Comparison of ENCODE assay signal across 1 cellular context in the genomic region with DNA sequence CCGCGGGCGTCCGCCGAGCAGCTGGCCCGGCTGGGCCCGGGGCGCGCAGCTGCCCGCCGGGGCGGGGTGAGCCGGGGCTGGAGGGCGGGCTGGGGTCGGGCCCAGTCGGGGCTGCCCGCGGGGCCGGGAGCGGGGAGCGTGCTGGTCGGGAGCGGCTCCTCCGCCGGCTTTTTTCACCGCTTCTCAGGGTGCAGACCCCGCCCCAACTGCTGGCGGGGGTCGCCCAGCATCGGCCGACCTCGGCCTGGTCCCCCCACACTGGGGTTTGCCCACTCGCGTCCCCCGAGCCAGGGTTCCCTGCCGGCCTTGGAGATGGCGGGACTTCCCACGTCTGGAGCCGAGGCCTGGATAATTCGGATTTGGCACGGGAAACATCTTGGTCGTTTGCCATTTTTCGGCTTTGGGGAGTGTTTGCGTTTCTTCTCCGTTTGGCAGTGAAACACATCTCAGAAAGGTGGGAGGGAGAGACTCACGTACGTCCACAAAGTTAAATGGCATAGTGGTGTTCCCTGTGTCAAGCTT.
TF ChIP-seq lines count a peak whose summit lies in the region.

No MANE protein-coding gene starts in this region.

TF ChIP-seq in liver, 16 proteins besides CTCF, POLR2A, EP300 and RAD21 (continued from another document):
- TF ChIP-seq, protein P1, sequence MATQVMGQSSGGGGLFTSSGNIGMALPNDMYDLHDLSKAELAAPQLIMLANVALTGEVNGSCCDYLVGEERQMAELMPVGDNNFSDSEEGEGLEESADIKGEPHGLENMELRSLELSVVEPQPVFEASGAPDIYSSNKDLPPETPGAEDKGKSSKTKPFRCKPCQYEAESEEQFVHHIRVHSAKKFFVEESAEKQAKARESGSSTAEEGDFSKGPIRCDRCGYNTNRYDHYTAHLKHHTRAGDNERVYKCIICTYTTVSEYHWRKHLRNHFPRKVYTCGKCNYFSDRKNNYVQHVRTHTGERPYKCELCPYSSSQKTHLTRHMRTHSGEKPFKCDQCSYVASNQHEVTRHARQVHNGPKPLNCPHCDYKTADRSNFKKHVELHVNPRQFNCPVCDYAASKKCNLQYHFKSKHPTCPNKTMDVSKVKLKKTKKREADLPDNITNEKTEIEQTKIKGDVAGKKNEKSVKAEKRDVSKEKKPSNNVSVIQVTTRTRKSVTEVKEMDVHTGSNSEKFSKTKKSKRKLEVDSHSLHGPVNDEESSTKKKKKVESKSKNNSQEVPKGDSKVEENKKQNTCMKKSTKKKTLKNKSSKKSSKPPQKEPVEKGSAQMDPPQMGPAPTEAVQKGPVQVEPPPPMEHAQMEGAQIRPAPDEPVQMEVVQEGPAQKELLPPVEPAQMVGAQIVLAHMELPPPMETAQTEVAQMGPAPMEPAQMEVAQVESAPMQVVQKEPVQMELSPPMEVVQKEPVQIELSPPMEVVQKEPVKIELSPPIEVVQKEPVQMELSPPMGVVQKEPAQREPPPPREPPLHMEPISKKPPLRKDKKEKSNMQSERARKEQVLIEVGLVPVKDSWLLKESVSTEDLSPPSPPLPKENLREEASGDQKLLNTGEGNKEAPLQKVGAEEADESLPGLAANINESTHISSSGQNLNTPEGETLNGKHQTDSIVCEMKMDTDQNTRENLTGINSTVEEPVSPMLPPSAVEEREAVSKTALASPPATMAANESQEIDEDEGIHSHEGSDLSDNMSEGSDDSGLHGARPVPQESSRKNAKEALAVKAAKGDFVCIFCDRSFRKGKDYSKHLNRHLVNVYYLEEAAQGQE (IDR thresholded peaks at IDR 0.05) = no peak
- TF ChIP-seq EGR1 (IDR thresholded peaks at IDR 0.05; ENCODE audit: low read depth in 2 of 2) = no peak
- TF ChIP-seq, protein P2, sequence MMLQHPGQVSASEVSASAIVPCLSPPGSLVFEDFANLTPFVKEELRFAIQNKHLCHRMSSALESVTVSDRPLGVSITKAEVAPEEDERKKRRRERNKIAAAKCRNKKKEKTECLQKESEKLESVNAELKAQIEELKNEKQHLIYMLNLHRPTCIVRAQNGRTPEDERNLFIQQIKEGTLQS (IDR thresholded peaks at IDR 0.05) = no peak
- TF ChIP-seq, protein P3, sequence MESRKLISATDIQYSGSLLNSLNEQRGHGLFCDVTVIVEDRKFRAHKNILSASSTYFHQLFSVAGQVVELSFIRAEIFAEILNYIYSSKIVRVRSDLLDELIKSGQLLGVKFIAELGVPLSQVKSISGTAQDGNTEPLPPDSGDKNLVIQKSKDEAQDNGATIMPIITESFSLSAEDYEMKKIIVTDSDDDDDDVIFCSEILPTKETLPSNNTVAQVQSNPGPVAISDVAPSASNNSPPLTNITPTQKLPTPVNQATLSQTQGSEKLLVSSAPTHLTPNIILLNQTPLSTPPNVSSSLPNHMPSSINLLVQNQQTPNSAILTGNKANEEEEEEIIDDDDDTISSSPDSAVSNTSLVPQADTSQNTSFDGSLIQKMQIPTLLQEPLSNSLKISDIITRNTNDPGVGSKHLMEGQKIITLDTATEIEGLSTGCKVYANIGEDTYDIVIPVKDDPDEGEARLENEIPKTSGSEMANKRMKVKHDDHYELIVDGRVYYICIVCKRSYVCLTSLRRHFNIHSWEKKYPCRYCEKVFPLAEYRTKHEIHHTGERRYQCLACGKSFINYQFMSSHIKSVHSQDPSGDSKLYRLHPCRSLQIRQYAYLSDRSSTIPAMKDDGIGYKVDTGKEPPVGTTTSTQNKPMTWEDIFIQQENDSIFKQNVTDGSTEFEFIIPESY (IDR thresholded peaks at IDR 0.05) = no peak
- TF ChIP-seq TAF1 (conservative IDR thresholded peaks at IDR 0.05) = no peak
- no peak for TF ChIP-seq JUND (IDR thresholded peaks at IDR 0.05)
- TF ChIP-seq YY1 (IDR thresholded peaks at IDR 0.05) = no peak
